Comparison of ENCODE assay signal across 9 cellular contexts in genomic region chr1:12031039-12031980, GRCh38. TPM values are rescaled to one million over a fixed set of nuclear protein-coding genes. Genes with fewer than 3 reads are reported as not detected.
DNase-seq lines count a peak whose midpoint lies in the region; ATAC-seq and TF ChIP-seq lines count a peak whose summit lies in the region.
"Had no signal": no experiment of that assay in that cellular context is flagged by ENCODE, and none has a peak within 500 bp of the region (broad histone marks: within the 10 kb centered on the region; RNA-seq: fewer than 3 reads in every experiment).

No MANE protein-coding gene starts in this region.

- peak; percentile 68 to 78 (median 74) for ATAC-seq in right lobe of liver
- peak; percentile 75 for ATAC-seq in upper lobe of right lung
- ATAC-seq in GM19035 (IDR thresholded peaks at IDR 0.05; ENCODE audit: unreplicated experiment): no peak

- intact Hi-C loops in right lobe of liver (cut with DNase I) (no loop called here), upper lobe of right lung (cut with DNase I) (no loop called here)

- no peaks in the 10 kb centered on the region for H3K27me3 ChIP-seq in GM06990 (replicated peaks; ENCODE audit: control insufficient read depth, insufficient read depth, low read length)
- no peaks in the 10 kb centered on the region for H3K27me3 ChIP-seq in right lobe of liver
- H3K27me3 ChIP-seq in upper lobe of right lung: no peaks in the 10 kb centered on the region

- H3K27ac ChIP-seq in right lobe of liver: no peak overlapping the region
- peak overlapping the region; percentile 58 for H3K27ac ChIP-seq in upper lobe of right lung

- no peaks in the 10 kb centered on the region for H3K4me1 ChIP-seq in right lobe of liver
- H3K4me1 ChIP-seq in upper lobe of right lung: peaks cover 10% of the 10 kb centered on the region

- in situ Hi-C loops in astrocyte of the spinal cord (cut with HindIII; ENCODE audit: low sequenced_read_pairs): no loop called here

- no peak overlapping the region for H3K4me3 ChIP-seq in GM06990 (replicated peaks; ENCODE audit: low read depth, low read length)
- no peak overlapping the region for H3K4me3 ChIP-seq in astrocyte of the spinal cord (ENCODE audit: low read depth, low read length)
- no peak overlapping the region for H3K4me3 ChIP-seq in right lobe of liver
- H3K4me3 ChIP-seq in upper lobe of right lung: no peak overlapping the region

- H3K9me3 ChIP-seq in right lobe of liver (no peaks in the 10 kb centered on the region), upper lobe of right lung (no peaks in the 10 kb centered on the region)

- WGBS in right lobe of liver (ENCODE audit: insufficient coverage, low coverage, low lambda C conversion rate, missing lambda C conversion rate): 76% methylated on average over 3 of the region's 20 CpGs

- peak; percentile 78 for TF ChIP-seq CTCF in GM06990 (IDR thresholded peaks at IDR 0.05; ENCODE audit: insufficient read depth, low read length, poor library complexity, severe bottlenecking)
- peak; percentile 73 for TF ChIP-seq CTCF in astrocyte of the spinal cord (IDR thresholded peaks at IDR 0.05; ENCODE audit: low read depth, low read length)
- TF ChIP-seq CTCF in right lobe of liver (IDR thresholded peaks at IDR 0.05): peak; percentile 31 to 47 (median 42)
- peak; percentile 48 for TF ChIP-seq CTCF in upper lobe of right lung (IDR thresholded peaks at IDR 0.05)

- no peak for TF ChIP-seq POLR2A in right lobe of liver (IDR thresholded peaks at IDR 0.05)

- DNase-seq in GM06990 (ENCODE audit: extremely low read depth, insufficient read length) (no peak), NCI-H2196 treated with DMSO at 0.1 percent for 48 hours (lab: John Stamatoyannopoulos, UW; ENCODE audit: unreplicated experiment) (peak; percentile 5), astrocyte of the spinal cord (ENCODE audit: low read depth, low spot score) (no peak), right lobe of liver (peak in 1 of 3 donors; percentile 50), upper lobe of right lung (peak; percentile 74), hippocampal formation (lab: John Stamatoyannopoulos, UW) (no peak), NCI-H510A treated with DMSO at 0.1 percent for 48 hours (lab: John Stamatoyannopoulos, UW) (no peak)

- H3K36me3 ChIP-seq in GM06990 (ENCODE audit: control insufficient read depth, insufficient read depth, low read length): peaks cover 39% of the 10 kb centered on the region
- peaks cover 0 to 18% (median 0%) of the 10 kb centered on the region in 4 donors for H3K36me3 ChIP-seq in right lobe of liver
- peaks cover 38% of the 10 kb centered on the region for H3K36me3 ChIP-seq in upper lobe of right lung

RNA-seq across cellular contexts. Expression of gene MIIP, which starts 12.0 kb away (rescaled TPM):
- total RNA-seq in right lobe of liver (10 to 100 TPM in 5 of 6 experiments, 1 to 10 TPM in 1; 7.6 to 19.7 (median 12.1) TPM), upper lobe of right lung (37.9 TPM)

RNA-seq across cellular contexts. Expression of gene TNFRSF8, which starts 31.8 kb away (rescaled TPM):
- under 1 TPM in 5 of 6 experiments, not detected in 1; 0.12 to 0.29 (median 0.19) TPM for total RNA-seq in right lobe of liver
- 1.8 TPM for total RNA-seq in upper lobe of right lung
- total RNA-seq: LHCN-M2 had no signal

RNA-seq across cellular contexts. Expression of gene MFN2, which starts 51.1 kb away (rescaled TPM):
- total RNA-seq in right lobe of liver: 10 to 100 TPM; 46.2 to 64.0 (median 61.7) TPM
- total RNA-seq in upper lobe of right lung: 89.9 TPM

Comparison
In these comparisons a context has a peak if more than half of its experiments do, and no peak if none do; other contexts are left out.
1. DNase-seq: peak in NCI-H2196 treated with DMSO at 0.1 percent for 48 hours (single experiment) and upper lobe of right lung (single experiment); none in GM06990 (single experiment), astrocyte of the spinal cord (single experiment), hippocampal formation (0 of 2) and NCI-H510A treated with DMSO at 0.1 percent for 48 hours (single experiment).
2. Peak in every context shown above with its lines, with median percentiles within 50 percentile points of each other: CTCF ChIP-seq.